In the genomic region with DNA sequence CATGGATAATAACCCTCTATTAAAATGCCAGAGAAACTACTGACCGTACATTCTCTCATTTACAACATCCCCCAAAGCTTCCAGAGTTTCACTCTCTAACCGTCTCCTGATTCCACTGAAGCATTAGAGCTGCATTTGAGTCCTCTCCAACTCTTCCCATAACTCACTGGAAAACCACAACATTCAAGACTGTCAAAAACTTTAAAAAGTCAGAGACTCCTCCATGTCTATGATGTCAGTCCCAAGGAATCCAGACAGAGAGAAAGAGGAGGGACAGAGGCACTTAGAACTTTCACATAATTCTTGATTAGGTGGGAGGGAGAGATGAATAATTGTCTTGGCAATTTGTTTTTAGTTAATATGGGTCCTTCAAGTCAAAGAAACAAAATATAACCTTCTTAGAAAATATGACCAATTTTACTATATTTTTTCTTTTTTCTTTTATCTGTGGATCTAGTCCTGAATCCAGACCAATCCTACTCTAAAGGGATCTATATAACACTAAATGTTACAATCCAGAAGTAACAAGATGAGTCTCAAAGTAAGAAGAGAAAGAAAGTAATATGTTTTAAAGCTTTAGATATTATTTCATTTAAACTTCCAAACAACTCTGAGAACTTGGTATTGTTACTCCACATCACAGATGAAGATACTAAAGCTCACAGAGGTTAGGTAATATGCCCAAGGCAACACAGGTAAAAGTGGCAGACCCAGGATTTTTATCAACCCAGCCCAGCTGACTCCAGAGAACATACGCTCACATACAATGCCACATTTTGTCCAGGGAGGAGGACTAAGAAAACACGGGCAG, we compare ENCODE assay signal across 2 cellular contexts.
TF ChIP-seq lines count a peak whose summit lies in the region.

No MANE protein-coding gene starts in this region.

TF ChIP-seq in HEK293T, 16 proteins besides CTCF, POLR2A, EP300 and RAD21:
- TF ChIP-seq SP1 (IDR thresholded peaks at IDR 0.05) (no peak), PKNOX1 (IDR thresholded peaks at IDR 0.05) (peak; percentile 69), NFRKB (IDR thresholded peaks at IDR 0.05) (no peak), L3MBTL2 (conservative IDR thresholded peaks at IDR 0.05) (no peak)
TF ChIP-seq in HEK293T: peak in this region for 1.

TF ChIP-seq in K562, 482 proteins besides CTCF, POLR2A, EP300 and RAD21:
- TF ChIP-seq MEIS2 (IDR thresholded peaks at IDR 0.05; ENCODE audit: partially characterized antibody) (peak; percentile 61), ZNF589 (CRISPR knock-in tag; IDR thresholded peaks at IDR 0.05; ENCODE audit: low read depth) (no peak), PBX2 (CRISPR knock-in tag; IDR thresholded peaks at IDR 0.05; ENCODE audit: low read depth) (no peak), PBX2 (tag; conservative IDR thresholded peaks at IDR 0.05; ENCODE audit: low read depth) (0 out of 2 replicates have a peak, but pooled peaks have one; percentile 30), JUND (IDR thresholded peaks at IDR 0.05; ENCODE audit: borderline replicate concordance, low read depth, low read length) (no peak), JUND (tag; IDR thresholded peaks at IDR 0.05; ENCODE audit: borderline replicate concordance, low read depth, low read length) (peak; percentile 20; the same call in 1 of the 3 replicates)
- TF ChIP-seq, protein P1, sequence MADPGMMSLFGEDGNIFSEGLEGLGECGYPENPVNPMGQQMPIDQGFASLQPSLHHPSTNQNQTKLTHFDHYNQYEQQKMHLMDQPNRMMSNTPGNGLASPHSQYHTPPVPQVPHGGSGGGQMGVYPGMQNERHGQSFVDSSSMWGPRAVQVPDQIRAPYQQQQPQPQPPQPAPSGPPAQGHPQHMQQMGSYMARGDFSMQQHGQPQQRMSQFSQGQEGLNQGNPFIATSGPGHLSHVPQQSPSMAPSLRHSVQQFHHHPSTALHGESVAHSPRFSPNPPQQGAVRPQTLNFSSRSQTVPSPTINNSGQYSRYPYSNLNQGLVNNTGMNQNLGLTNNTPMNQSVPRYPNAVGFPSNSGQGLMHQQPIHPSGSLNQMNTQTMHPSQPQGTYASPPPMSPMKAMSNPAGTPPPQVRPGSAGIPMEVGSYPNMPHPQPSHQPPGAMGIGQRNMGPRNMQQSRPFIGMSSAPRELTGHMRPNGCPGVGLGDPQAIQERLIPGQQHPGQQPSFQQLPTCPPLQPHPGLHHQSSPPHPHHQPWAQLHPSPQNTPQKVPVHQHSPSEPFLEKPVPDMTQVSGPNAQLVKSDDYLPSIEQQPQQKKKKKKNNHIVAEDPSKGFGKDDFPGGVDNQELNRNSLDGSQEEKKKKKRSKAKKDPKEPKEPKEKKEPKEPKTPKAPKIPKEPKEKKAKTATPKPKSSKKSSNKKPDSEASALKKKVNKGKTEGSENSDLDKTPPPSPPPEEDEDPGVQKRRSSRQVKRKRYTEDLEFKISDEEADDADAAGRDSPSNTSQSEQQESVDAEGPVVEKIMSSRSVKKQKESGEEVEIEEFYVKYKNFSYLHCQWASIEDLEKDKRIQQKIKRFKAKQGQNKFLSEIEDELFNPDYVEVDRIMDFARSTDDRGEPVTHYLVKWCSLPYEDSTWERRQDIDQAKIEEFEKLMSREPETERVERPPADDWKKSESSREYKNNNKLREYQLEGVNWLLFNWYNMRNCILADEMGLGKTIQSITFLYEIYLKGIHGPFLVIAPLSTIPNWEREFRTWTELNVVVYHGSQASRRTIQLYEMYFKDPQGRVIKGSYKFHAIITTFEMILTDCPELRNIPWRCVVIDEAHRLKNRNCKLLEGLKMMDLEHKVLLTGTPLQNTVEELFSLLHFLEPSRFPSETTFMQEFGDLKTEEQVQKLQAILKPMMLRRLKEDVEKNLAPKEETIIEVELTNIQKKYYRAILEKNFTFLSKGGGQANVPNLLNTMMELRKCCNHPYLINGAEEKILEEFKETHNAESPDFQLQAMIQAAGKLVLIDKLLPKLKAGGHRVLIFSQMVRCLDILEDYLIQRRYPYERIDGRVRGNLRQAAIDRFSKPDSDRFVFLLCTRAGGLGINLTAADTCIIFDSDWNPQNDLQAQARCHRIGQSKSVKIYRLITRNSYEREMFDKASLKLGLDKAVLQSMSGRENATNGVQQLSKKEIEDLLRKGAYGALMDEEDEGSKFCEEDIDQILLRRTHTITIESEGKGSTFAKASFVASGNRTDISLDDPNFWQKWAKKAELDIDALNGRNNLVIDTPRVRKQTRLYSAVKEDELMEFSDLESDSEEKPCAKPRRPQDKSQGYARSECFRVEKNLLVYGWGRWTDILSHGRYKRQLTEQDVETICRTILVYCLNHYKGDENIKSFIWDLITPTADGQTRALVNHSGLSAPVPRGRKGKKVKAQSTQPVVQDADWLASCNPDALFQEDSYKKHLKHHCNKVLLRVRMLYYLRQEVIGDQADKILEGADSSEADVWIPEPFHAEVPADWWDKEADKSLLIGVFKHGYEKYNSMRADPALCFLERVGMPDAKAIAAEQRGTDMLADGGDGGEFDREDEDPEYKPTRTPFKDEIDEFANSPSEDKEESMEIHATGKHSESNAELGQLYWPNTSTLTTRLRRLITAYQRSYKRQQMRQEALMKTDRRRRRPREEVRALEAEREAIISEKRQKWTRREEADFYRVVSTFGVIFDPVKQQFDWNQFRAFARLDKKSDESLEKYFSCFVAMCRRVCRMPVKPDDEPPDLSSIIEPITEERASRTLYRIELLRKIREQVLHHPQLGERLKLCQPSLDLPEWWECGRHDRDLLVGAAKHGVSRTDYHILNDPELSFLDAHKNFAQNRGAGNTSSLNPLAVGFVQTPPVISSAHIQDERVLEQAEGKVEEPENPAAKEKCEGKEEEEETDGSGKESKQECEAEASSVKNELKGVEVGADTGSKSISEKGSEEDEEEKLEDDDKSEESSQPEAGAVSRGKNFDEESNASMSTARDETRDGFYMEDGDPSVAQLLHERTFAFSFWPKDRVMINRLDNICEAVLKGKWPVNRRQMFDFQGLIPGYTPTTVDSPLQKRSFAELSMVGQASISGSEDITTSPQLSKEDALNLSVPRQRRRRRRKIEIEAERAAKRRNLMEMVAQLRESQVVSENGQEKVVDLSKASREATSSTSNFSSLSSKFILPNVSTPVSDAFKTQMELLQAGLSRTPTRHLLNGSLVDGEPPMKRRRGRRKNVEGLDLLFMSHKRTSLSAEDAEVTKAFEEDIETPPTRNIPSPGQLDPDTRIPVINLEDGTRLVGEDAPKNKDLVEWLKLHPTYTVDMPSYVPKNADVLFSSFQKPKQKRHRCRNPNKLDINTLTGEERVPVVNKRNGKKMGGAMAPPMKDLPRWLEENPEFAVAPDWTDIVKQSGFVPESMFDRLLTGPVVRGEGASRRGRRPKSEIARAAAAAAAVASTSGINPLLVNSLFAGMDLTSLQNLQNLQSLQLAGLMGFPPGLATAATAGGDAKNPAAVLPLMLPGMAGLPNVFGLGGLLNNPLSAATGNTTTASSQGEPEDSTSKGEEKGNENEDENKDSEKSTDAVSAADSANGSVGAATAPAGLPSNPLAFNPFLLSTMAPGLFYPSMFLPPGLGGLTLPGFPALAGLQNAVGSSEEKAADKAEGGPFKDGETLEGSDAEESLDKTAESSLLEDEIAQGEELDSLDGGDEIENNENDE (IDR thresholded peaks at IDR 0.05; ENCODE audit: low read depth, low read length), result no peak
